In genomic region chr19:7903244-7904073, GRCh38 we compare ENCODE assay signal across 8 cellular contexts. TPM values are rescaled to one million over a fixed set of nuclear protein-coding genes. Genes with fewer than 3 reads are reported as not detected.
DNase-seq lines count a peak whose midpoint lies in the region; ATAC-seq and TF ChIP-seq lines count a peak whose summit lies in the region.

TSS of gene MAP2K7 (plus strand) at chr19:7903877. CDS start at chr19:7903945, 68 bp downstream.

- H3K9ac ChIP-seq in mammary epithelial cell (ENCODE audit: insufficient read depth, low read length) = peak within 1 kb of the TSS; percentile 72
- H3K9ac ChIP-seq in iPS-20b (ENCODE audit: low read depth, low read length) = peak within 1 kb of the TSS; percentile 95

- WGBS in mammary epithelial cell (ENCODE audit: low coverage, missing lambda C conversion rate) = 2% methylated on average over 9 of the region's 89 CpGs

- intact Hi-C loops in mammary epithelial cell (cut with micrococcal nuclease) = loop anchor here (1.0 to 2.0 kb wide), 4 partner anchors 15 to 50 kb away; partner anchors contain the start of genes LRRC8E and SNAPC2

- H3K27me3 ChIP-seq in WERI-Rb-1 (ENCODE audit: insufficient read depth, low read depth, severe bottlenecking) (no peaks in the 10 kb centered on the region), mammary epithelial cell (ENCODE audit: insufficient read depth, low read length) (no peaks in the 10 kb centered on the region), iPS-20b (ENCODE audit: insufficient read depth, low read length) (peaks cover 4% of the 10 kb centered on the region; the same call in 1 of the 2 replicates)

- CTCF ChIA-PET in mammary epithelial cell (lab: Charles Lee; ENCODE audit: low non-redundant PET) = interaction anchor here (0.6 to 0.7 kb wide), 2 partner anchors 20 to 51 kb away, joined by 3 to 7 read pairs; no protein-coding TSS in a partner anchor

- H3K9me3 ChIP-seq in WERI-Rb-1 (ENCODE audit: severe bottlenecking) = no peaks in the 10 kb centered on the region
- no peaks in the 10 kb centered on the region for H3K9me3 ChIP-seq in mammary epithelial cell (replicated peaks; ENCODE audit: insufficient read depth, low read length)
- no peaks in the 10 kb centered on the region for H3K9me3 ChIP-seq in iPS-20b (ENCODE audit: insufficient read depth, low read depth, low read length)

- peaks cover 19% of the 10 kb centered on the region for H3K4me1 ChIP-seq in mammary epithelial cell (ENCODE audit: insufficient read depth, low read length)
- peaks cover 7% of the 10 kb centered on the region for H3K4me1 ChIP-seq in iPS-20b (ENCODE audit: insufficient read depth, low read length)

- in situ Hi-C loops in mammary epithelial cell (cut with MboI; ENCODE audit: low sequenced_read_pairs in 2 of 2) = no loop called here

- peak within 1 kb of the TSS; percentile 83 for H2AFZ ChIP-seq in mammary epithelial cell (ENCODE audit: low read depth, low read length)

- no TSS peak for BruUV-seq in mammary epithelial cell (replicated peaks; lab: Mats Ljungman, UMichigan)

- H3K4me3 ChIP-seq in WERI-Rb-1 (ENCODE audit: low read depth, low read length) (peak within 1 kb of the TSS; percentile 59), mammary epithelial cell (replicated peaks in 1 of 3; ENCODE audit: insufficient read depth in 1 of 3, low read depth in 2 of 3, low read length in 3 of 3) (peak within 1 kb of the TSS; percentile 69 to 96 (median 73)), iPS-20b (ENCODE audit: low read length) (peak within 1 kb of the TSS; percentile 76), skin epidermis (peak within 1 kb of the TSS; percentile 61 to 91 (median 83))

- H3K27ac ChIP-seq in WERI-Rb-1 (peak within 1 kb of the TSS; percentile 83), mammary epithelial cell (ENCODE audit: insufficient read depth, low read depth, low read length) (peak within 1 kb of the TSS; percentile 68), iPS-20b (ENCODE audit: low read length) (peak within 1 kb of the TSS; percentile 91), skin epidermis (peak within 1 kb of the TSS; percentile 64 to 95 (median 91))

- H4K20me1 ChIP-seq in mammary epithelial cell (ENCODE audit: insufficient read depth, low read length) = no peaks in the 10 kb centered on the region

- peak; percentile 82 for ATAC-seq in GM18907 (IDR thresholded peaks at IDR 0.05; ENCODE audit: unreplicated experiment)
- ATAC-seq in HG03159 (IDR thresholded peaks at IDR 0.05; ENCODE audit: unreplicated experiment) = peak; percentile 79

- H3K4me2 ChIP-seq in mammary epithelial cell (ENCODE audit: insufficient read depth, low read depth, low read length) = peak within 1 kb of the TSS; percentile 98

- H3K36me3 ChIP-seq in WERI-Rb-1 (peaks cover 25% of the 10 kb centered on the region), mammary epithelial cell (ENCODE audit: insufficient read depth, low read length) (no peaks in the 10 kb centered on the region), iPS-20b (ENCODE audit: insufficient read depth, low read depth, low read length) (peaks cover 4% of the 10 kb centered on the region; the same call in 1 of the 2 replicates)

- dilution Hi-C loops in mammary epithelial cell (cut with HindIII; ENCODE audit: low sequenced_read_pairs) = no loop called here

- peaks cover 50% of the 10 kb centered on the region for H3K79me2 ChIP-seq in mammary epithelial cell (ENCODE audit: insufficient read depth, low read length)

- peak; percentile 86 for TF ChIP-seq CTCF in WERI-Rb-1 (IDR thresholded peaks at IDR 0.05; ENCODE audit: low read depth, low read length)
- peak; percentile 43 to 60 for TF ChIP-seq CTCF in mammary epithelial cell (conservative IDR thresholded peaks at IDR 0.05 in 1 of 2, IDR thresholded peaks at IDR 0.05 in 1 of 2; ENCODE audit: extremely low read depth in 1 of 2, insufficient read depth in 1 of 2, low read depth in 1 of 2, low read length in 2 of 2)

- peak; percentile 100 for DNase-seq in AG08396 (ENCODE audit: low spot score)
- DNase-seq in NCI-H2227 (lab: John Stamatoyannopoulos, UW; ENCODE audit: unreplicated experiment) = peak; percentile 99
- peak; percentile 99 for DNase-seq in WERI-Rb-1
- peak; percentile 99 for DNase-seq in mammary epithelial cell

RNA-seq across cellular contexts. Expression of gene MAP2K7, which starts in this region (rescaled TPM):
- 10 to 100 TPM; 11.3 to 33.3 TPM for total RNA-seq in mammary epithelial cell
- 10.7 TPM for polyA plus RNA-seq in mammary epithelial cell
- 4.9 TPM for polyA minus RNA-seq in mammary epithelial cell

Comparison
In these comparisons a context has a peak if more than half of its experiments do, and no peak if none do; other contexts are left out.
1. Peak in every context shown above with its lines: DNase-seq, ATAC-seq, H3K4me3 ChIP-seq and H3K27ac ChIP-seq.